17 cellular contexts compared by ENCODE assay signal in genomic region chr2:184938221-184938985, GRCh38.
"Had no signal": no experiment of that assay in that cellular context is flagged by ENCODE, and none has a peak within 500 bp of the region (broad histone marks: within the 10 kb centered on the region; RNA-seq: fewer than 3 reads in every experiment).

No MANE protein-coding gene starts in this region.

- H3K36me3 ChIP-seq: gastroesophageal sphincter, neutrophil, tibial nerve, vagina had no signal

- H3K36me3 Mint-ChIP-seq: naive thymus-derived CD4-positive, alpha-beta T cell; stimulated activated naive B cell treated with anti-CD40 and anti-IgM and Interleukin-4, amounts not matched to agents 10 μg/mL and 1 μg/mL and 100 μg/mL, for 72 hours had no signal

- H3K4me1 Mint-ChIP-seq: activated CD4-positive, alpha-beta memory T cell treated with anti-CD3 and anti-CD28 coated beads, Interleukin-2, amount 10 ng/mL, durations not matched to agents 7 days and 5 days; naive thymus-derived CD4-positive, alpha-beta T cell; stimulated activated naive B cell treated with anti-CD40 and anti-IgM and Interleukin-4, amounts not matched to agents 10 μg/mL and 1 μg/mL and 100 μg/mL, for 72 hours had no signal

- H2AFZ ChIP-seq: parathyroid adenoma had no signal

- H3K9me3 ChIP-seq: body of pancreas, gastroesophageal sphincter, neutrophil, tibial nerve, vagina had no signal

- FAIRE-seq: colon, endometrium, islet of Langerhans had no signal

- H3K4me3 ChIP-seq: body of pancreas, gastroesophageal sphincter, tibial nerve, vagina had no signal

- H3K27ac ChIP-seq: body of pancreas, gastroesophageal sphincter, neutrophil, parathyroid adenoma, tibial nerve, vagina had no signal

- H3K27ac Mint-ChIP-seq: activated CD4-positive, alpha-beta memory T cell treated with anti-CD3 and anti-CD28 coated beads, Interleukin-2, amount 10 ng/mL, durations not matched to agents 7 days and 5 days; activated T-cell treated with anti-CD3 and anti-CD28 coated beads, Interleukin-2, amount 50 U/mL, for 24 hours; naive thymus-derived CD4-positive, alpha-beta T cell; stimulated activated naive B cell treated with anti-CD40 and anti-IgM and Interleukin-4, amounts not matched to agents 10 μg/mL and 1 μg/mL and 100 μg/mL, for 72 hours had no signal

- H3K9ac ChIP-seq: parathyroid adenoma had no signal

- ATAC-seq: body of pancreas; gastroesophageal sphincter; left lobe of liver; naive thymus-derived CD4-positive, alpha-beta T cell; stimulated activated naive B cell treated with anti-CD40 and anti-IgM and Interleukin-4, amounts not matched to agents 10 μg/mL and 1 μg/mL and 100 μg/mL, for 72 hours had no signal

- H3K79me2 ChIP-seq: parathyroid adenoma had no signal

- H3K27me3 Mint-ChIP-seq: activated CD4-positive, alpha-beta memory T cell treated with anti-CD3 and anti-CD28 coated beads, Interleukin-2, amount 10 ng/mL, durations not matched to agents 7 days and 5 days; activated T-cell treated with anti-CD3 and anti-CD28 coated beads, Interleukin-2, amount 50 U/mL, for 24 hours; naive thymus-derived CD4-positive, alpha-beta T cell; stimulated activated naive B cell treated with anti-CD40 and anti-IgM and Interleukin-4, amounts not matched to agents 10 μg/mL and 1 μg/mL and 100 μg/mL, for 72 hours had no signal

- H3K4me3 Mint-ChIP-seq: activated CD4-positive, alpha-beta memory T cell treated with anti-CD3 and anti-CD28 coated beads, Interleukin-2, amount 10 ng/mL, durations not matched to agents 7 days and 5 days; activated T-cell treated with anti-CD3 and anti-CD28 coated beads, Interleukin-2, amount 50 U/mL, for 24 hours; naive thymus-derived CD4-positive, alpha-beta T cell; stimulated activated naive B cell treated with anti-CD40 and anti-IgM and Interleukin-4, amounts not matched to agents 10 μg/mL and 1 μg/mL and 100 μg/mL, for 72 hours had no signal

- H3K27me3 ChIP-seq: body of pancreas, gastroesophageal sphincter, neutrophil, tibial nerve, vagina had no signal

- H3K4me1 ChIP-seq: body of pancreas, gastroesophageal sphincter, parathyroid adenoma, tibial nerve, vagina had no signal

- DNase-seq: activated CD4-positive, alpha-beta memory T cell treated with anti-CD3 and anti-CD28 coated beads, Interleukin-2, amount 10 ng/mL, durations not matched to agents 7 days and 5 days; activated CD4-positive, alpha-beta T cell treated with anti-CD3 and anti-CD28 coated beads for 4 hours; activated naive CD4-positive, alpha-beta T cell treated with anti-CD3 and anti-CD28 coated beads, Interleukin-2, amount 50 U/mL, for 16 hours; activated T-cell treated with anti-CD3 and anti-CD28 coated beads, Interleukin-2, amount 50 U/mL, for 24 hours; body of pancreas; naive thymus-derived CD4-positive, alpha-beta T cell; stimulated activated CD4-positive, alpha-beta T cell treated with anti-CD3 and anti-CD28 coated beads, Interleukin-4, amount 100 ng/mL, for 1 hour; stimulated activated naive B cell treated with anti-CD40 and anti-IgM and Interleukin-4, amounts not matched to agents 10 μg/mL and 1 μg/mL and 100 μg/mL, for 72 hours had no signal
